In the genomic region with DNA sequence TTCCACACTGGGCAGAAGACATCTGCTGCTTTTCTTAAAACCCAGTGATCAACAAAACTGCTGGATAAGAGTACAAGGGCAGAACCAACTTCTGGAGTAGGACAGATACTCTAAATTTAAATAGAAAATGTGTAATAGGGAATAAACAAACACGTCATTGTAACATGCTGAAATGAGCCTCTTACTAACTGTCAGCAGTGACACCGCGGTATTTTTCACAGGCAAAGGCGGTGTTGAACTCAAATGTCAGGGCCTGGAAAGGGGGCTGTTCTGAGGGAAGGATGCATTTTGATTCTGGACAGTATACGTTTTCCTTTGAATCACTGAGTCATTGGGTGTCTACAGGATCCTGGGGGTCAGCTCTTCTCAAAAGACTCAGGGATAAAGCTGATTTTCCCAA, we compare ENCODE assay signal across 21 cellular contexts.
"Had no signal": no experiment of that assay in that cellular context is flagged by ENCODE, and none has a peak within 500 bp of the region (broad histone marks: within the 10 kb centered on the region; RNA-seq: fewer than 3 reads in every experiment).

No MANE protein-coding gene starts in this region.

- ATAC-seq: effector memory CD8-positive, alpha-beta T cell; gastroesophageal sphincter; pancreas; T-cell; upper lobe of right lung had no signal

- FAIRE-seq: colon, islet of Langerhans, pancreas, TTC549 had no signal

- H3K36me3 ChIP-seq: pancreas had no signal

- H3K9me3 ChIP-seq: breast epithelium, esophagus muscularis mucosa, gastroesophageal sphincter, heart left ventricle, pancreas, thyroid gland, upper lobe of right lung had no signal

- H3K4me3 ChIP-seq: breast epithelium, esophagus muscularis mucosa, gastroesophageal sphincter, heart left ventricle, pancreas, thyroid gland, upper lobe of right lung had no signal

- H3K27ac ChIP-seq: breast epithelium, esophagus muscularis mucosa, gastroesophageal sphincter, pancreas, upper lobe of right lung had no signal

- H3K27me3 ChIP-seq: breast epithelium, esophagus muscularis mucosa, gastroesophageal sphincter, heart left ventricle, pancreas, thyroid gland, upper lobe of right lung had no signal

- H3K4me1 ChIP-seq: breast epithelium, pancreas, upper lobe of right lung had no signal

- DNase-seq: activated CD4-positive, alpha-beta T cell treated with anti-CD3 and anti-CD28 coated beads, Interleukin-2, amount 50 U/mL, for 4 hours; activated CD8-positive, alpha-beta memory T cell treated with anti-CD3 and anti-CD28 coated beads, Interleukin-2, amount 50 U/mL, for 48 hours; activated effector memory CD4-positive, alpha-beta T cell treated with Interleukin-2 at 50 U/mL for 16 hours; activated naive CD4-positive, alpha-beta T cell treated with anti-CD3 and anti-CD28 coated beads for 36 hours; activated T-cell treated with anti-CD3 and anti-CD28 coated beads, Interleukin-2, amount 50 U/mL, for 48 hours; effector memory CD8-positive, alpha-beta T cell; heart left ventricle; left cardiac atrium; mesenchymal stem cell; pancreas; stimulated activated CD4-positive, alpha-beta T cell treated with anti-CD3 and anti-CD28 coated beads, Interleukin-2, amount 100 ng/mL, for 48 hours; stimulated activated naive CD4-positive, alpha-beta T cell treated with Interleukin-2 at 50 U/mL for 16 hours; T-cell; thyroid gland; upper lobe of right lung had no signal
